18 cellular contexts compared by ENCODE assay signal in the genomic region with DNA sequence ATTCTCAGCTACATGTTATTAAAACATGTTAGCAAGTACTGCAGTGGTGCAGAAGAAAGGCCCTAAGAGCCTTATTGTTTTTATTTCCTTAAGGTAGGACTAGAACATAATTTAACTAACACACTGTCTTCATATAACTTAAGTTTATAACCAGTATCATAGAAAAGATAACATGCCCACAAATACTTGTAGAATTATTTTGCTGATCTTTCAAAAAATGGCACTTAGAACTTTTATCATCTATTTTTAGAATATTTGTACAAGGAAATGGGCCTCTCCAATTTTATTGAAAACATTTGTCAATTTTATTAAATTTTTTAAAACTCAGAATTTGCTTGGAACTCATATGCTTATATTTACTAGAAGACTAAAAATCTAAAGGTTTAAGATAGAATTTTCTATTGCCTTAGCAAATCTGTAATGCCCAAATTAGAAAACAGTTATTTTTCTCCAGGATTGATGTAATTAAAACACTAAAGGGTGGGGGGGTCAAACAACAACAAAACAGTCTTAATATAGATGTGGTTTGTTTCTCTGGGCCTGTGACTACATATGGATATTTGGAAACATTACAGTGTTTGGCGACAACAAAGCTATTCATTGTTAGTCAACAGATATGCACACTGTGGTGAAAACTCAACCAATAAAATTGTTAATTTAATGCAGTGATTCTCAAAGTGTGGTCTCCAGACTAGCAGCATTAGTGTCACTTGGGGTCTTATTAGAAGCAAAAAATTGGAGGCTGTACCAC.
A peak's percentile ranks its signal among the peaks of the same experiment; 100 is the strongest.
DNase-seq lines count a peak whose midpoint lies in the region; ATAC-seq, FAIRE-seq and TF ChIP-seq lines count a peak whose summit lies in the region.
"Had no signal": no experiment of that assay in that cellular context is flagged by ENCODE, and none has a peak within 500 bp of the region (broad histone marks: within the 10 kb centered on the region; RNA-seq: fewer than 3 reads in every experiment).

No MANE protein-coding gene starts in this region.

- no peak overlapping the region for H3K4me3 ChIP-seq in A549
- H3K4me3 ChIP-seq in IMR-90 (ENCODE audit: insufficient read depth, low read depth, low read length): no peak overlapping the region
- H3K4me3 ChIP-seq in endothelial cell of umbilical vein (replicated peaks in 1 of 3; ENCODE audit: insufficient read depth in 1 of 3, low read depth in 1 of 3, low read length in 3 of 3): no peak overlapping the region
- H3K4me3 ChIP-seq in osteoblast (ENCODE audit: insufficient read depth, low read length): no peak overlapping the region
- H3K4me3 ChIP-seq in lower lobe of right lung: no peak overlapping the region
- H3K4me3 ChIP-seq: BLaER1 treated with 17β-estradiol and CSF1 and Interleukin-3, amounts not matched to agents 10 nM and 100 nM had no signal

- H3K79me1 ChIP-seq in IMR-90 (ENCODE audit: low read depth in 1 of 2, low read length in 2 of 2): no peaks in the 10 kb centered on the region

- TF ChIP-seq POLR2A in A549 (IDR thresholded peaks at IDR 0.05; ENCODE audit: low read length) (no peak), IMR-90 (IDR thresholded peaks at IDR 0.05; ENCODE audit: low read depth, low read length) (no peak), endothelial cell of umbilical vein (IDR thresholded peaks at IDR 0.05; ENCODE audit: low read depth, low read length) (no peak)

- BruUV-seq in IMR-90 (replicated peaks; lab: Mats Ljungman, UMichigan) (no TSS peak), endothelial cell of umbilical vein (replicated peaks; lab: Mats Ljungman, UMichigan) (no TSS peak)

- H3K9me3 ChIP-seq in A549 (no peaks in the 10 kb centered on the region), IMR-90 (ENCODE audit: control insufficient read depth, insufficient read depth, low read length) (no peaks in the 10 kb centered on the region), endothelial cell of umbilical vein (replicated peaks; ENCODE audit: control insufficient read depth, insufficient read depth, low read length) (no peaks in the 10 kb centered on the region), osteoblast (ENCODE audit: low read depth, low read length) (no peaks in the 10 kb centered on the region), lower lobe of right lung (no peaks in the 10 kb centered on the region)
- H3K9me3 ChIP-seq: BLaER1 treated with 17β-estradiol and CSF1 and Interleukin-3, amounts not matched to agents 10 nM and 100 nM had no signal

- no peak overlapping the region for H3K14ac ChIP-seq in IMR-90 (replicated peaks; ENCODE audit: low read depth, low read length)

- H3K27ac ChIP-seq in A549 (peak overlapping the region; percentile 34 to 57; a peak in 5 of 6 replicates), IMR-90 (ENCODE audit: insufficient read depth, low read length) (no peak overlapping the region), endothelial cell of umbilical vein (ENCODE audit: insufficient read depth, low read depth, low read length) (no peak overlapping the region), osteoblast (ENCODE audit: low read depth, low read length) (no peak overlapping the region), lower lobe of right lung (no peak overlapping the region)
- H3K27ac ChIP-seq: BLaER1 treated with 17β-estradiol and CSF1 and Interleukin-3, amounts not matched to agents 10 nM and 100 nM; HL-60 had no signal

- no peak overlapping the region for H2AK9ac ChIP-seq in IMR-90 (replicated peaks; ENCODE audit: low read depth, low read length, poor library complexity)

- no peak overlapping the region for H3K23ac ChIP-seq in IMR-90 (ENCODE audit: low read depth, low read length)

- H3K4me2 ChIP-seq in A549 (0 out of 3 replicates have a peak overlapping the region, but pooled peaks have one; percentile 19), IMR-90 (ENCODE audit: low read depth, low read length) (no peak overlapping the region), endothelial cell of umbilical vein (ENCODE audit: insufficient read depth, low read length) (no peak overlapping the region), osteoblast (ENCODE audit: insufficient read depth, low read length) (no peak overlapping the region)
- H3K4me2 ChIP-seq: BLaER1 treated with 17β-estradiol and CSF1 and Interleukin-3, amounts not matched to agents 10 nM and 100 nM had no signal

- TF ChIP-seq CTCF in A549 (IDR thresholded peaks at IDR 0.05): no peak
- TF ChIP-seq CTCF in IMR-90 (conservative IDR thresholded peaks at IDR 0.05; ENCODE audit: low read depth, low read length): no peak
- no peak for TF ChIP-seq CTCF in endothelial cell of umbilical vein (IDR thresholded peaks at IDR 0.05; ENCODE audit: extremely low read depth in 1 of 2, insufficient read depth in 1 of 2, low read depth in 1 of 2, low read length in 2 of 2)
- TF ChIP-seq CTCF in osteoblast (IDR thresholded peaks at IDR 0.05; ENCODE audit: extremely low read depth, low read depth, low read length): no peak
- TF ChIP-seq CTCF in lower lobe of right lung (IDR thresholded peaks at IDR 0.05): no peak

- H2BK5ac ChIP-seq in IMR-90 (ENCODE audit: low read depth, low read length, poor library complexity, severe bottlenecking): no peak overlapping the region

- H3K4ac ChIP-seq in IMR-90 (ENCODE audit: low read depth, low read length): no peak overlapping the region

- dilution Hi-C loops in IMR-90 (cut with HindIII; ENCODE audit: low sequenced_read_pairs, unreplicated experiment) (no loop called here), endothelial cell of umbilical vein (cut with MboI; ENCODE audit: extremely low pct_ligation_motif_present, low sequenced_read_pairs) (no loop called here)

- no peak overlapping the region for H2BK20ac ChIP-seq in IMR-90 (ENCODE audit: low read depth, low read length)

- ATAC-seq in A549 (no peak), IMR-90 (ENCODE audit: low read depth) (no peak), lower lobe of right lung (no peak)

- in situ Hi-C loops in IMR-90 (cut with MboI; ENCODE audit: low sequenced_read_pairs): no loop called here

- H3K9ac ChIP-seq in IMR-90 (ENCODE audit: low read depth, low read length) (no peak overlapping the region), endothelial cell of umbilical vein (replicated peaks; ENCODE audit: extremely low read depth, insufficient read depth, low read length) (no peak overlapping the region)
- H3K9ac ChIP-seq: BLaER1 treated with 17β-estradiol and CSF1 and Interleukin-3, amounts not matched to agents 10 nM and 100 nM had no signal

- no peak overlapping the region for H2BK120ac ChIP-seq in IMR-90 (ENCODE audit: low read depth, low read length)

- H3K56ac ChIP-seq in IMR-90 (ENCODE audit: extremely low read depth, insufficient read depth, low read length): no peak overlapping the region

- H4K20me1 ChIP-seq in IMR-90 (ENCODE audit: insufficient read depth, low read length) (no peaks in the 10 kb centered on the region), endothelial cell of umbilical vein (replicated peaks; ENCODE audit: control insufficient read depth, extremely low read depth, insufficient read depth, low read length) (no peaks in the 10 kb centered on the region), osteoblast (ENCODE audit: insufficient read depth, low read length) (no peaks in the 10 kb centered on the region)
- H4K20me1 ChIP-seq: BLaER1 treated with 17β-estradiol and CSF1 and Interleukin-3, amounts not matched to agents 10 nM and 100 nM had no signal

- H4K5ac ChIP-seq in IMR-90 (ENCODE audit: low read depth, low read length): no peak overlapping the region

- no peak overlapping the region for H4K8ac ChIP-seq in IMR-90 (ENCODE audit: low read depth in 2 of 2, low read length in 2 of 2)

- no peak overlapping the region for H4K91ac ChIP-seq in IMR-90 (ENCODE audit: insufficient read depth, low read depth, low read length)

- peaks cover 97% of the 10 kb centered on the region for H3K4me1 ChIP-seq in A549
- no peaks in the 10 kb centered on the region for H3K4me1 ChIP-seq in IMR-90 (ENCODE audit: control insufficient read depth, insufficient read depth, low read length)
- peaks cover 8% of the 10 kb centered on the region for H3K4me1 ChIP-seq in endothelial cell of umbilical vein (ENCODE audit: control insufficient read depth, extremely low read depth, insufficient read depth, low read length)
- no peaks in the 10 kb centered on the region for H3K4me1 ChIP-seq in osteoblast (ENCODE audit: insufficient read depth, low read length)
- H3K4me1 ChIP-seq in lower lobe of right lung: no peaks in the 10 kb centered on the region
- H3K4me1 ChIP-seq: BLaER1 treated with 17β-estradiol and CSF1 and Interleukin-3, amounts not matched to agents 10 nM and 100 nM had no signal

- H2AFZ ChIP-seq in IMR-90 (replicated peaks; ENCODE audit: low read length, poor library complexity): no peak overlapping the region
- no peak overlapping the region for H2AFZ ChIP-seq in endothelial cell of umbilical vein (ENCODE audit: low read depth, low read length)
- no peak overlapping the region for H2AFZ ChIP-seq in osteoblast (ENCODE audit: low read length)

- FAIRE-seq in A549 (lab: Jason Lieb, UNC) (peak; percentile 51), endothelial cell of umbilical vein (lab: Jason Lieb, UNC) (peak; percentile 18)
- FAIRE-seq: GM18507, GM19239 had no signal

- no peaks in the 10 kb centered on the region for H3K36me3 ChIP-seq in IMR-90 (ENCODE audit: control insufficient read depth, insufficient read depth, low read length)
- H3K36me3 ChIP-seq in endothelial cell of umbilical vein (ENCODE audit: control insufficient read depth in 2 of 2, extremely low read depth in 1 of 2, insufficient read depth in 2 of 2, low read length in 2 of 2): no peaks in the 10 kb centered on the region
- H3K36me3 ChIP-seq in osteoblast (ENCODE audit: insufficient read depth, low read length): no peaks in the 10 kb centered on the region
- no peaks in the 10 kb centered on the region for H3K36me3 ChIP-seq in lower lobe of right lung
- H3K36me3 ChIP-seq: BLaER1 treated with 17β-estradiol and CSF1 and Interleukin-3, amounts not matched to agents 10 nM and 100 nM had no signal

- TF ChIP-seq EP300 in A549 (IDR thresholded peaks at IDR 0.05): no peak

- no peaks in the 10 kb centered on the region for H3K9me1 ChIP-seq in IMR-90 (ENCODE audit: insufficient read depth, low read length)
- H3K9me1 ChIP-seq in endothelial cell of umbilical vein (replicated peaks; ENCODE audit: control insufficient read depth, extremely low read depth, insufficient read depth, low read length): no peaks in the 10 kb centered on the region

- 90% methylated on average over 1 of the region's 1 CpG for WGBS in A549 (ENCODE audit: missing lambda C conversion rate)
- no CpG with 5 or more reads among the region's 1 CpG for WGBS in IMR-90 (ENCODE audit: extremely low coverage in 2 of 2, insufficient read length in 1 of 2), 2 experiments

- no peaks in the 10 kb centered on the region for H3K79me2 ChIP-seq in endothelial cell of umbilical vein (ENCODE audit: control insufficient read depth, insufficient read depth, low read length)
- no peaks in the 10 kb centered on the region for H3K79me2 ChIP-seq in osteoblast (ENCODE audit: insufficient read depth, low read length)

- intact Hi-C loops in IMR-90 (cut with micrococcal nuclease): loop anchor here (5.0 kb wide), 1 partner anchor 49 kb away; no protein-coding TSS in a partner anchor
- intact Hi-C loops in endothelial cell of umbilical vein (cut with micrococcal nuclease): no loop called here
- intact Hi-C loops in lower lobe of right lung (cut with DNase I): no loop called here

- H2BK15ac ChIP-seq in IMR-90 (ENCODE audit: low read depth, low read length): no peak overlapping the region

- no peak overlapping the region for H2AK5ac ChIP-seq in IMR-90 (ENCODE audit: low read depth, low read length)

- POLR2A ChIA-PET in A549 (lab: Yijun Ruan, JAX) (interaction anchor here (1.4 kb wide), 1 partner anchor 11 kb away, joined by 4 read pairs; no protein-coding TSS in a partner anchor), IMR-90 (lab: Charles Lee; ENCODE audit: unreplicated experiment) (no interaction called here), endothelial cell of umbilical vein (lab: Charles Lee) (no interaction called here)

- TF ChIP-seq RAD21 in A549 (conservative IDR thresholded peaks at IDR 0.05 in 1 of 2, IDR thresholded peaks at IDR 0.05 in 1 of 2) (no peak), IMR-90 (IDR thresholded peaks at IDR 0.05; ENCODE audit: low read length) (no peak)

- no peak overlapping the region for H3K18ac ChIP-seq in IMR-90 (ENCODE audit: low read depth, low read length)

- no peak for DNase-seq in A549 (ENCODE audit: low read depth in 1 of 2, low spot score in 1 of 2)
- no peak for DNase-seq in IMR-90
- DNase-seq in endothelial cell of umbilical vein (ENCODE audit: low read depth, low spot score): no peak
- peak; percentile 6 for DNase-seq in osteoblast (ENCODE audit: insufficient read length, low spot score, missing footprints)
- no peak for DNase-seq in NCI-H1930 (lab: John Stamatoyannopoulos, UW)
- no peak for DNase-seq in NCI-H1694 (lab: John Stamatoyannopoulos, UW)
- no peak for DNase-seq in lower lobe of right lung
- DNase-seq in GM19240 (ENCODE audit: insufficient read length, low spot score): no peak
- DNase-seq: 8988T; ACHN; Calu3; CD4-positive, CD25-positive, alpha-beta regulatory T cell; DMS 273 treated with DMSO at 0.1 percent for 48 hours; HCEC 1CT had no signal

- CTCF ChIA-PET in A549 (lab: Yijun Ruan, JAX) (no interaction called here), IMR-90 (lab: Yijun Ruan, JAX) (no interaction called here), endothelial cell of umbilical vein (lab: Charles Lee) (interaction anchor here (0.7 to 1.0 kb wide), 2 partner anchors 28 to 128 kb away, joined by 3 read pairs; no protein-coding TSS in a partner anchor)

- no peaks in the 10 kb centered on the region for H3K27me3 ChIP-seq in IMR-90 (ENCODE audit: control insufficient read depth, insufficient read depth, low read length)
- no peaks in the 10 kb centered on the region for H3K27me3 ChIP-seq in endothelial cell of umbilical vein (ENCODE audit: control insufficient read depth in 2 of 2, insufficient read depth in 2 of 2, low read length in 2 of 2)
- H3K27me3 ChIP-seq in osteoblast (ENCODE audit: insufficient read depth, low read length): no peaks in the 10 kb centered on the region
- no peaks in the 10 kb centered on the region for H3K27me3 ChIP-seq in lower lobe of right lung (ENCODE audit: low read depth)
- H3K27me3 ChIP-seq: BLaER1 treated with 17β-estradiol and CSF1 and Interleukin-3, amounts not matched to agents 10 nM and 100 nM had no signal

Comparison
In these comparisons a context has a peak if more than half of its experiments do, and no peak if none do; other contexts are left out.
1. H3K27ac ChIP-seq: peak in A549 (2 of 2); none in IMR-90 (single experiment), endothelial cell of umbilical vein (single experiment), osteoblast (single experiment) and lower lobe of right lung (single experiment).